In the genomic region with DNA sequence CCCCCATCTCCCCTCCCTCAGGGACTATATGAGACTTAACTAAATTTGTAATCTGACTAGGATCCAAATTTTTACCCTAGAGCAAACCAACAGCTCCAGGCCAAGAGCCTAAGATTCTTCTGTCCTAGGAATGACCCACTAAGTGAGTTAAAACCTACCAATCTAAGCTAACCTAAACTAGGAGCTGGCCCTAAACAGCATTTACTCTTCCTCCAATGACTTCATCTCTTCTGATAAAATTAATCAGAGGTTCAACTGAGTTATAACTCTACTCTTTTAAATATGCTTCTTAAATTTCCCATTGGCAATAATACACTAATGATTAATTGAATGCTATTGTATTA, we compare ENCODE assay signal across 1 cellular context.
TF ChIP-seq lines count a peak whose summit lies in the region.

No MANE protein-coding gene starts in this region.

TF ChIP-seq in A549, 52 proteins besides CTCF, POLR2A, EP300 and RAD21 (continued from another document):
- TF ChIP-seq, protein P1, sequence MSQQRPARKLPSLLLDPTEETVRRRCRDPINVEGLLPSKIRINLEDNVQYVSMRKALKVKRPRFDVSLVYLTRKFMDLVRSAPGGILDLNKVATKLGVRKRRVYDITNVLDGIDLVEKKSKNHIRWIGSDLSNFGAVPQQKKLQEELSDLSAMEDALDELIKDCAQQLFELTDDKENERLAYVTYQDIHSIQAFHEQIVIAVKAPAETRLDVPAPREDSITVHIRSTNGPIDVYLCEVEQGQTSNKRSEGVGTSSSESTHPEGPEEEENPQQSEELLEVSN (IDR thresholded peaks at IDR 0.05; ENCODE audit: borderline replicate concordance, low read depth) = no peak
- TF ChIP-seq TP53 (CRISPR knock-in tag; IDR thresholded peaks at IDR 0.05) = no peak
- TF ChIP-seq JUNB (IDR thresholded peaks at IDR 0.05) = no peak
- no peak for TF ChIP-seq ZNF302 (CRISPR knock-in tag; IDR thresholded peaks at IDR 0.05)
- TF ChIP-seq KDM5A (IDR thresholded peaks at IDR 0.05) = no peak
- TF ChIP-seq CEBPB (IDR thresholded peaks at IDR 0.05) = no peak
- TF ChIP-seq EHF (CRISPR knock-in tag; IDR thresholded peaks at IDR 0.05) = no peak
- no peak for TF ChIP-seq GATA3 (IDR thresholded peaks at IDR 0.05; ENCODE audit: borderline replicate concordance)
- TF ChIP-seq BHLHE40 (IDR thresholded peaks at IDR 0.05; ENCODE audit: low read depth, low read length) = no peak
- no peak for TF ChIP-seq ESRRA (IDR thresholded peaks at IDR 0.05; ENCODE audit: borderline replicate concordance, low read length)
- no peak for TF ChIP-seq SMC3 (IDR thresholded peaks at IDR 0.05)
- TF ChIP-seq CHD2 (IDR thresholded peaks at IDR 0.05; ENCODE audit: low read length, partially characterized antibody) = no peak
- TF ChIP-seq CBX8 (IDR thresholded peaks at IDR 0.05) = no peak
- no peak for TF ChIP-seq ZSCAN20 (CRISPR knock-in tag; IDR thresholded peaks at IDR 0.05)
- no peak for TF ChIP-seq HOXB13 (CRISPR knock-in tag; IDR thresholded peaks at IDR 0.05; ENCODE audit: low read depth)
- TF ChIP-seq ZFP36 (IDR thresholded peaks at IDR 0.05; ENCODE audit: borderline replicate concordance, partially characterized antibody) = no peak
- TF ChIP-seq JUN (IDR thresholded peaks at IDR 0.05) = no peak
- TF ChIP-seq RCOR1 (IDR thresholded peaks at IDR 0.05; ENCODE audit: low read depth, low read length) = no peak
